ENCODE assay signal across 17 cellular contexts in genomic region chr2:143928613-143929012, GRCh38.
"Had no signal": no experiment of that assay in that cellular context is flagged by ENCODE, and none has a peak within 500 bp of the region (broad histone marks: within the 10 kb centered on the region; RNA-seq: fewer than 3 reads in every experiment).

No MANE protein-coding gene starts in this region.

- H3K4me3 ChIP-seq: ovary, right atrium auricular region, testis, tibial nerve, upper lobe of right lung, vagina had no signal

- H3K27ac ChIP-seq: foreskin keratinocyte, right atrium auricular region, testis, tibial nerve, upper lobe of right lung, vagina had no signal

- DNase-seq: erythroblast; foreskin keratinocyte; immature natural killer cell; mammary epithelial cell; naive thymus-derived CD8-positive, alpha-beta T cell; nucleus accumbens; ovary; stimulated activated CD4-positive, alpha-beta T cell treated with anti-CD3 and anti-CD28 coated beads, Interleukin-15, amount 100 ng/mL, for 24 hours; stimulated activated CD4-positive, alpha-beta T cell treated with anti-CD3 and anti-CD28 coated beads, Interleukin-1b, Interleukin-23, amount 100 ng/mL, for 48 hours; stimulated activated CD4-positive, alpha-beta T cell treated with anti-CD3 and anti-CD28 coated beads, Interleukin-4, amount 100 ng/mL, for 4 hours; stimulated activated naive B cell treated with anti-CD40 and anti-IgM and Interleukin-4, amounts not matched to agents 10 μg/mL and 1 μg/mL and 100 μg/mL, for 72 hours; stimulated activated naive CD8-positive, alpha-beta T cell treated with anti-CD3 and anti-CD28 coated beads, Interleukin-15, amount 100 ng/mL, for 72 hours; testis; upper lobe of right lung had no signal

- ATAC-seq: foreskin keratinocyte; naive thymus-derived CD8-positive, alpha-beta T cell; stimulated activated naive CD8-positive, alpha-beta T cell treated with anti-CD3 and anti-CD28 coated beads, Interleukin-15, amount 100 ng/mL, for 72 hours; upper lobe of right lung had no signal

- H3K4me1 ChIP-seq: foreskin keratinocyte, right atrium auricular region, testis, tibial nerve, upper lobe of right lung, vagina had no signal

- H3K9me3 ChIP-seq: ovary, right atrium auricular region, testis, tibial nerve, upper lobe of right lung, vagina had no signal

- H3K36me3 ChIP-seq: ovary, right atrium auricular region, tibial nerve, upper lobe of right lung, vagina had no signal

- H3K27me3 ChIP-seq: foreskin keratinocyte, ovary, right atrium auricular region, testis, tibial nerve, upper lobe of right lung, vagina had no signal
